Comparison of ENCODE assay signal across 9 cellular contexts in genomic region chr7:44377681-44378421, GRCh38. TPM values are rescaled to one million over a fixed set of nuclear protein-coding genes. Genes with fewer than 3 reads are reported as not detected.
DNase-seq lines count a peak whose midpoint lies in the region; TF ChIP-seq lines count a peak whose summit lies in the region.
"Had no signal": no experiment of that assay in that cellular context is flagged by ENCODE, and none has a peak within 500 bp of the region (broad histone marks: within the 10 kb centered on the region; RNA-seq: fewer than 3 reads in every experiment).

No MANE protein-coding gene starts in this region.

- DNase-seq in activated T-cell treated with anti-CD3 and anti-CD28 coated beads, Interleukin-2, amount 50 U/mL, for 24 hours: no peak
- DNase-seq in activated T-cell treated with anti-CD3 and anti-CD28 coated beads for 4 hours (no peak), HFFc6 (no peak), NOMO-1 treated with dmso at 0.1 percent for 144 hours (lab: John Stamatoyannopoulos, UW; ENCODE audit: unreplicated experiment) (peak; percentile 39), spleen (peak; percentile 66), SKM-1 treated with dmso at 0.1 percent for 144 hours (lab: John Stamatoyannopoulos, UW; ENCODE audit: unreplicated experiment) (no peak), substantia nigra (lab: John Stamatoyannopoulos, UW) (no peak), testis (no peak)

- no peaks in the 10 kb centered on the region for H3K9me3 Mint-ChIP-seq in activated T-cell treated with anti-CD3 and anti-CD28 coated beads, Interleukin-2, amount 50 U/mL, for 24 hours
- no peaks in the 10 kb centered on the region for H3K9me3 Mint-ChIP-seq in HFFc6

- TF ChIP-seq CTCF in HFFc6 (IDR thresholded peaks at IDR 0.05) (no peak), spleen (IDR thresholded peaks at IDR 0.05 in 8 of 11, conservative IDR thresholded peaks at IDR 0.05 in 3 of 11) (no peak), testis (IDR thresholded peaks at IDR 0.05) (no peak)

- H3K27ac ChIP-seq in spleen (peak overlapping the region in 1 of 8 donors; percentile 17), substantia nigra (ENCODE audit: low read depth, low read length, poor library complexity, severe bottlenecking) (no peak overlapping the region), testis (no peak overlapping the region)
- H3K27ac ChIP-seq: SK-N-MC had no signal

- H3K9me3 ChIP-seq in spleen (no peaks in the 10 kb centered on the region), testis (no peaks in the 10 kb centered on the region)

- H3K4me1 Mint-ChIP-seq in activated T-cell treated with anti-CD3 and anti-CD28 coated beads, Interleukin-2, amount 50 U/mL, for 24 hours (ENCODE audit: low read depth): peaks cover 5% of the 10 kb centered on the region
- H3K4me1 Mint-ChIP-seq in HFFc6 (ENCODE audit: low read depth): peaks cover 61% of the 10 kb centered on the region

- intact Hi-C loops in spleen (cut with DNase I; ENCODE audit: low total_unique reads): no loop called here
- intact Hi-C loops in testis (cut with DNase I; ENCODE audit: low total_unique reads): no loop called here

- peaks cover 18% of the 10 kb centered on the region for H3K36me3 Mint-ChIP-seq in activated T-cell treated with anti-CD3 and anti-CD28 coated beads, Interleukin-2, amount 50 U/mL, for 24 hours (ENCODE audit: low read depth)
- H3K36me3 Mint-ChIP-seq in HFFc6 (ENCODE audit: low read depth): no peaks in the 10 kb centered on the region

- H3K4me3 ChIP-seq in spleen (no peak overlapping the region), testis (no peak overlapping the region)
- H3K4me3 ChIP-seq: SK-N-MC had no signal

- H3K27me3 ChIP-seq in spleen (replicated peaks in 1 of 7) (peaks cover 0 to 20% (median 0%) of the 10 kb centered on the region in 7 donors), testis (no peaks in the 10 kb centered on the region)

- H3K27ac Mint-ChIP-seq in activated T-cell treated with anti-CD3 and anti-CD28 coated beads, Interleukin-2, amount 50 U/mL, for 24 hours: peak overlapping the region; percentile 14
- H3K27ac Mint-ChIP-seq in HFFc6: peak overlapping the region; percentile 93

- 63 to 79% (median 67%) methylated on average over 3 to 5 of the region's 5 CpGs for WGBS in spleen, 5 donors
- WGBS in testis, 2 donors: 84 to 92% methylated on average over 5 of the region's 5 CpGs

- no peak overlapping the region for H3K4me3 Mint-ChIP-seq in activated T-cell treated with anti-CD3 and anti-CD28 coated beads, Interleukin-2, amount 50 U/mL, for 24 hours
- peak overlapping the region; percentile 72; the same call in 1 of the 2 replicates for H3K4me3 Mint-ChIP-seq in HFFc6

- TF ChIP-seq POLR2A in spleen (IDR thresholded peaks at IDR 0.05): no peak
- no peak for TF ChIP-seq POLR2A in testis (IDR thresholded peaks at IDR 0.05)

- no peaks in the 10 kb centered on the region for H3K27me3 Mint-ChIP-seq in activated T-cell treated with anti-CD3 and anti-CD28 coated beads, Interleukin-2, amount 50 U/mL, for 24 hours
- H3K27me3 Mint-ChIP-seq in HFFc6 (ENCODE audit: insufficient read depth): peaks cover 7% of the 10 kb centered on the region

- H3K36me3 ChIP-seq in spleen (peaks cover 0 to 24% (median 8%) of the 10 kb centered on the region in 6 donors), testis (ENCODE audit: low read depth, missing control alignments) (no peaks in the 10 kb centered on the region)

- H3K4me1 ChIP-seq in spleen (peaks cover 0 to 18% (median 2%) of the 10 kb centered on the region in 6 donors), testis (no peaks in the 10 kb centered on the region)

RNA-seq across cellular contexts. Expression of gene CAMK2B, which starts 52.5 kb away (rescaled TPM):
- under 1 TPM in 2 of 6 experiments, not detected in 4; 0.11 to 0.41 TPM for total RNA-seq in HFFc6 (2021; fragmentation: NEBNext Ultra II Directional; extraction: Animal tissue kit (Norgen Biotek cat#: 25700))
- total RNA-seq in spleen (1 to 10 TPM in 1 of 7 donors, under 1 TPM in 4, not detected in 2; 0.20 to 2.9 (median 0.29) TPM), testis (10 to 100 TPM; 12.1 to 12.5 TPM)
- polyA plus RNA-seq in spleen (1 to 10 TPM in 1 of 3 donors, under 1 TPM in 2; 0.57 to 1.1 (median 0.65) TPM), testis (ENCODE audit: insufficient read depth, low read depth, low replicate concordance) (4.0 TPM)

Comparison
In these comparisons a context has a peak if more than half of its experiments do, and no peak if none do; other contexts are left out.
1. DNase-seq: peak in NOMO-1 treated with dmso at 0.1 percent for 144 hours (single experiment) and spleen (single experiment); none in activated T-cell treated with anti-CD3 and anti-CD28 coated beads, Interleukin-2, amount 50 U/mL, for 24 hours (single experiment), activated T-cell treated with anti-CD3 and anti-CD28 coated beads for 4 hours (single experiment), HFFc6 (single experiment), SKM-1 treated with dmso at 0.1 percent for 144 hours (single experiment), substantia nigra (0 of 49) and testis (single experiment).